ENCODE assay signal across 25 cellular contexts in genomic region chr17:8467527-8467926, GRCh38. TPM values are rescaled to one million over a fixed set of nuclear protein-coding genes. Genes with fewer than 3 reads are reported as not detected.
DNase-seq lines count a peak whose midpoint lies in the region; ATAC-seq and TF ChIP-seq lines count a peak whose summit lies in the region.
"Had no signal": no experiment of that assay in that cellular context is flagged by ENCODE, and none has a peak within 500 bp of the region (broad histone marks: within the 10 kb centered on the region; RNA-seq: fewer than 3 reads in every experiment).

No MANE protein-coding gene starts in this region.

- no peaks in the 10 kb centered on the region for H3K27me3 ChIP-seq in neuronal stem cell (ENCODE audit: control insufficient read depth in 3 of 3, insufficient read depth in 3 of 3, low read depth in 1 of 3, low read length in 3 of 3)
- H3K27me3 ChIP-seq: BLaER1, left lung had no signal

- H3K36me3 Mint-ChIP-seq in T-helper 17 cell (ENCODE audit: low read depth) (peaks cover 10% of the 10 kb centered on the region), endothelial cell (ENCODE audit: low read depth, unreplicated experiment) (peaks cover 29% of the 10 kb centered on the region)

- DNase-seq in T-helper 17 cell (no peak), endothelial cell (ENCODE audit: low spot score) (no peak), neuronal stem cell (ENCODE audit: low spot score) (no peak), GDM1 (lab: John Stamatoyannopoulos, UW) (no peak), cerebellar cortex (ENCODE audit: low spot score) (no peak)
- DNase-seq: activated CD4-positive, alpha-beta T cell treated with anti-CD3 and anti-CD28 coated beads, Interleukin-2, amount 50 U/mL, for 4 hours; activated naive CD8-positive, alpha-beta T cell treated with anti-CD3 and anti-CD28 coated beads, Interleukin-2, amount 50 U/mL, for 24 hours; activated T-cell treated with anti-CD3 and anti-CD28 coated beads, Interleukin-2, amount 50 U/mL, for 72 hours; cerebellar nuclear complex; Kasumi-1; left lung; naive thymus-derived CD4-positive, alpha-beta T cell; NCI-H1417; NCI-H2029 treated with DMSO at 0.1 percent for 48 hours; NCI-H2227 treated with DMSO at 0.1 percent for 48 hours; NCI-H526 treated with DMSO at 0.1 percent for 48 hours had no signal

- H2BK15ac ChIP-seq in neuronal stem cell (ENCODE audit: low read length): no peak overlapping the region

- H3K23ac ChIP-seq in neuronal stem cell (ENCODE audit: low read depth, low read length, poor library complexity): no peak overlapping the region

- no peak overlapping the region for H4K8ac ChIP-seq in neuronal stem cell (ENCODE audit: low read depth, low read length)

- no peak overlapping the region for H4K91ac ChIP-seq in neuronal stem cell (ENCODE audit: low read depth, low read length, poor library complexity)

- H3K27ac ChIP-seq in neuronal stem cell (replicated peaks; ENCODE audit: low read length): no peak overlapping the region
- peak overlapping the region; percentile 2 for H3K27ac ChIP-seq in urinary bladder (ENCODE audit: low read depth)
- H3K27ac ChIP-seq: BLaER1, left lung had no signal

- H3K4me3 ChIP-seq in neuronal stem cell (ENCODE audit: low read length in 2 of 2) (no peak overlapping the region), urinary bladder (ENCODE audit: low read depth, low read length) (no peak overlapping the region)
- H3K4me3 ChIP-seq: BLaER1, left lung, skin epidermis had no signal

- H3K4ac ChIP-seq in neuronal stem cell (ENCODE audit: low read length): no peak overlapping the region

- no CpG with 5 or more reads among the region's 16 CpGs for WGBS in neuronal stem cell (ENCODE audit: extremely low coverage in 2 of 2, insufficient read length in 2 of 2, insufficient replicate concordance in 1 of 2), 2 donors
- WGBS in urinary bladder: 62% methylated on average over 16 of the region's 16 CpGs

- H3K4me3 Mint-ChIP-seq in T-helper 17 cell (no peak overlapping the region), endothelial cell (ENCODE audit: unreplicated experiment) (peak overlapping the region; percentile 37)
- H3K4me3 Mint-ChIP-seq: activated naive CD8-positive, alpha-beta T cell treated with anti-CD3 and anti-CD28 coated beads, Interleukin-2, amount 50 U/mL, for 24 hours; activated T-cell treated with anti-CD3 and anti-CD28 coated beads, Interleukin-2, amount 50 U/mL, for 72 hours; naive thymus-derived CD4-positive, alpha-beta T cell; stimulated activated naive CD8-positive, alpha-beta T cell treated with anti-CD3 and anti-CD28 coated beads, Interleukin-15, Interleukin-2, amounts not matched to agents 100 ng/mL and 50 ng/mL, for 24 hours had no signal

- no peaks in the 10 kb centered on the region for H3K9me3 Mint-ChIP-seq in endothelial cell (ENCODE audit: unreplicated experiment)
- H3K9me3 Mint-ChIP-seq: activated naive CD8-positive, alpha-beta T cell treated with anti-CD3 and anti-CD28 coated beads, Interleukin-2, amount 50 U/mL, for 24 hours; activated T-cell treated with anti-CD3 and anti-CD28 coated beads, Interleukin-2, amount 50 U/mL, for 72 hours; naive thymus-derived CD4-positive, alpha-beta T cell; stimulated activated naive CD8-positive, alpha-beta T cell treated with anti-CD3 and anti-CD28 coated beads, Interleukin-15, Interleukin-2, amounts not matched to agents 100 ng/mL and 50 ng/mL, for 24 hours had no signal

- H3K4me1 ChIP-seq in neuronal stem cell (ENCODE audit: control insufficient read depth in 2 of 2, insufficient read depth in 1 of 2, low read depth in 1 of 2, low read length in 2 of 2) (no peaks in the 10 kb centered on the region), urinary bladder (ENCODE audit: insufficient read depth) (peaks cover 1% of the 10 kb centered on the region)

- H3K9me3 ChIP-seq in T-helper 17 cell (ENCODE audit: control insufficient read depth, low read length, poor library complexity, severe bottlenecking): no peaks in the 10 kb centered on the region
- H3K9me3 ChIP-seq in neuronal stem cell (replicated peaks in 1 of 2; ENCODE audit: control insufficient read depth in 2 of 2, insufficient read depth in 1 of 2, low read depth in 1 of 2, low read length in 2 of 2): peaks cover 0 to 2% of the 10 kb centered on the region in 2 donors
- H3K9me3 ChIP-seq: BLaER1, left lung had no signal

- no peak overlapping the region for H2AK5ac ChIP-seq in neuronal stem cell (ENCODE audit: low read depth, low read length)

- H3K27ac Mint-ChIP-seq in T-helper 17 cell (peak overlapping the region; percentile 21), endothelial cell (ENCODE audit: unreplicated experiment) (no peak overlapping the region)
- H3K27ac Mint-ChIP-seq: activated naive CD8-positive, alpha-beta T cell treated with anti-CD3 and anti-CD28 coated beads, Interleukin-2, amount 50 U/mL, for 24 hours; activated T-cell treated with anti-CD3 and anti-CD28 coated beads, Interleukin-2, amount 50 U/mL, for 72 hours; stimulated activated naive CD8-positive, alpha-beta T cell treated with anti-CD3 and anti-CD28 coated beads, Interleukin-15, Interleukin-2, amounts not matched to agents 100 ng/mL and 50 ng/mL, for 24 hours had no signal

- H3K4me2 ChIP-seq in neuronal stem cell (ENCODE audit: insufficient read depth, low read length, poor library complexity, severe bottlenecking): no peak overlapping the region
- H3K4me2 ChIP-seq: BLaER1 had no signal

- H3K79me1 ChIP-seq in neuronal stem cell (ENCODE audit: low read depth, low read length): no peaks in the 10 kb centered on the region

- H2AFZ ChIP-seq in neuronal stem cell (ENCODE audit: low read length): no peak overlapping the region

- peaks cover 7 to 83% of the 10 kb centered on the region in 2 donors for H3K36me3 ChIP-seq in neuronal stem cell (replicated peaks in 1 of 2; ENCODE audit: control insufficient read depth in 2 of 2, insufficient read depth in 2 of 2, low read length in 2 of 2)
- H3K36me3 ChIP-seq in urinary bladder (ENCODE audit: insufficient read depth): no peaks in the 10 kb centered on the region

- TF ChIP-seq CTCF in endothelial cell (IDR thresholded peaks at IDR 0.05; ENCODE audit: unreplicated experiment): no peak

- H3K18ac ChIP-seq in neuronal stem cell (ENCODE audit: low read length): no peak overlapping the region

- H2BK5ac ChIP-seq in neuronal stem cell (ENCODE audit: low read length): no peak overlapping the region

- H3K4me1 Mint-ChIP-seq in T-helper 17 cell (peaks cover 20% of the 10 kb centered on the region), endothelial cell (ENCODE audit: unreplicated experiment) (no peaks in the 10 kb centered on the region)
- H3K4me1 Mint-ChIP-seq: activated naive CD8-positive, alpha-beta T cell treated with anti-CD3 and anti-CD28 coated beads, Interleukin-2, amount 50 U/mL, for 24 hours had no signal

- H2BK12ac ChIP-seq in neuronal stem cell (ENCODE audit: low read length): no peak overlapping the region

- H3K9ac ChIP-seq in neuronal stem cell (ENCODE audit: low read depth, low read length, poor library complexity): peak overlapping the region; percentile 50
- H3K9ac ChIP-seq: BLaER1 had no signal

- no peak overlapping the region for H2BK120ac ChIP-seq in neuronal stem cell (ENCODE audit: low read depth, low read length)

- H3K14ac ChIP-seq in neuronal stem cell (ENCODE audit: low read length): no peak overlapping the region

- H3K27me3 Mint-ChIP-seq in T-helper 17 cell (no peaks in the 10 kb centered on the region), endothelial cell (ENCODE audit: unreplicated experiment) (peaks cover 10% of the 10 kb centered on the region)
- H3K27me3 Mint-ChIP-seq: activated naive CD8-positive, alpha-beta T cell treated with anti-CD3 and anti-CD28 coated beads, Interleukin-2, amount 50 U/mL, for 24 hours; naive thymus-derived CD4-positive, alpha-beta T cell; stimulated activated naive CD8-positive, alpha-beta T cell treated with anti-CD3 and anti-CD28 coated beads, Interleukin-15, Interleukin-2, amounts not matched to agents 100 ng/mL and 50 ng/mL, for 24 hours had no signal

- no peak for ATAC-seq in T-helper 17 cell
- ATAC-seq in HG03039 (IDR thresholded peaks at IDR 0.05; ENCODE audit: unreplicated experiment): no peak
- ATAC-seq: activated CD4-positive, CD25-positive, alpha-beta regulatory T cell treated with anti-CD3 and anti-CD28 coated beads, Interleukin-2, amount 50 U/mL, for 24 hours; activated naive CD8-positive, alpha-beta T cell treated with anti-CD3 and anti-CD28 coated beads, Interleukin-2, amount 50 U/mL, for 24 hours; activated T-cell treated with anti-CD3 and anti-CD28 coated beads, Interleukin-2, amount 50 U/mL, for 72 hours; HCT116; HepG2; left lung; naive thymus-derived CD4-positive, alpha-beta T cell; Panc1 had no signal

RNA-seq across cellular contexts. Expression of gene NDEL1, which starts 31.8 kb away (rescaled TPM):
- total RNA-seq in T-helper 17 cell: 100 to 1,000 TPM; 259 to 267 TPM
- total RNA-seq in endothelial cell (ENCODE audit: unreplicated experiment): 82.4 TPM
- 27.9 TPM for polyA plus RNA-seq in neuronal stem cell (2013, experiment 1 of 2)
- polyA plus RNA-seq in neuronal stem cell (2013, experiment 2 of 2): 26.7 TPM
- total RNA-seq in urinary bladder: 57.4 TPM
- 43.9 TPM for polyA plus RNA-seq in urinary bladder
